In genomic region chr3:196988241-196989029, GRCh38 we compare ENCODE assay signal across 1 cellular context.
TF ChIP-seq lines count a peak whose summit lies in the region.

No MANE protein-coding gene starts in this region.

TF ChIP-seq in K562, 482 proteins besides CTCF, POLR2A, EP300 and RAD21 (continues in another document):
- TF ChIP-seq HSF4 (CRISPR knock-in tag; IDR thresholded peaks at IDR 0.05; ENCODE audit: borderline replicate concordance) (peak; percentile 13; the same call in 1 of the 2 replicates), RBBP5 (IDR thresholded peaks at IDR 0.05; ENCODE audit: borderline replicate concordance, insufficient read depth, low read length, poor library complexity, severe bottlenecking) (peak; percentile 63), RCOR1 (IDR thresholded peaks at IDR 0.05; ENCODE audit: borderline replicate concordance in 1 of 2, low read depth in 2 of 2, low read length in 2 of 2) (peak; percentile 46 to 95; a peak in 2 of 4 replicates), FOXO4 (CRISPR knock-in tag; IDR thresholded peaks at IDR 0.05) (no peak), OTX1 (CRISPR knock-in tag; IDR thresholded peaks at IDR 0.05) (no peak), ZNF785 (CRISPR knock-in tag; IDR thresholded peaks at IDR 0.05) (no peak), RERE (CRISPR knock-in tag; IDR thresholded peaks at IDR 0.05; ENCODE audit: borderline replicate concordance) (0 out of 2 replicates have a peak, but pooled peaks have one; percentile 9), ZNF436 (CRISPR knock-in tag; IDR thresholded peaks at IDR 0.05) (no peak), ERF (CRISPR knock-in tag; IDR thresholded peaks at IDR 0.05) (0 out of 2 replicates have a peak, but pooled peaks have one; percentile 76), KDM4B (IDR thresholded peaks at IDR 0.05; ENCODE audit: borderline replicate concordance in 2 of 2, low read depth in 1 of 2) (no peak), ZBTB33 (CRISPR knock-in tag; IDR thresholded peaks at IDR 0.05) (peak; percentile 67), ZZZ3 (IDR thresholded peaks at IDR 0.05) (no peak), CHD1 (IDR thresholded peaks at IDR 0.05; ENCODE audit: low read length) (no peak), KLF1 (tag; IDR thresholded peaks at IDR 0.05) (no peak), ZNF274 (IDR thresholded peaks at IDR 0.05; ENCODE audit: borderline replicate concordance, low read depth, low read length) (peak; percentile 81; the same call in 1 of the 2 replicates), ATF4 (CRISPR knock-in tag; IDR thresholded peaks at IDR 0.05) (no peak), CBFA2T3 (IDR thresholded peaks at IDR 0.05) (peak; percentile 100), KLF6 (CRISPR knock-in tag; IDR thresholded peaks at IDR 0.05; ENCODE audit: borderline replicate concordance) (no peak), ARID3A (IDR thresholded peaks at IDR 0.05; ENCODE audit: borderline replicate concordance, low read depth, low read length) (no peak), ARHGAP35 (IDR thresholded peaks at IDR 0.05; ENCODE audit: partially characterized antibody) (no peak), E2F6 (IDR thresholded peaks at IDR 0.05; ENCODE audit: borderline replicate concordance in 1 of 2, extremely low read depth in 1 of 2, insufficient read depth in 1 of 2, insufficient read length in 1 of 2, low read depth in 1 of 2, low read length in 1 of 2, poor library complexity in 1 of 2, severe bottlenecking in 1 of 2) (peak in 1 of 2 experiments; percentile 60), KDM5B (IDR thresholded peaks at IDR 0.05; ENCODE audit: insufficient replicate concordance, low read depth, low read length) (no peak), PHB (CRISPR knock-in tag; IDR thresholded peaks at IDR 0.05) (no peak), PHB2 (IDR thresholded peaks at IDR 0.05; ENCODE audit: low read depth) (peak; percentile 88), ARID1B (IDR thresholded peaks at IDR 0.05) (peak; percentile 98), CBX1 (IDR thresholded peaks at IDR 0.05; ENCODE audit: low read depth) (no peak), ZNF79 (CRISPR knock-in tag; IDR thresholded peaks at IDR 0.05; ENCODE audit: low read depth) (no peak), SMARCA4 (IDR thresholded peaks at IDR 0.05) (peak; percentile 93), NCOA1 (IDR thresholded peaks at IDR 0.05; ENCODE audit: low read depth) (peak; percentile 81; the same call in 1 of the 2 replicates), FOXA3 (CRISPR knock-in tag; conservative IDR thresholded peaks at IDR 0.05 in 1 of 2, IDR thresholded peaks at IDR 0.05 in 1 of 2) (peak in 1 of 2 experiments; percentile 28; a peak in 1 of 4 replicates), DMBX1 (CRISPR knock-in tag; IDR thresholded peaks at IDR 0.05; ENCODE audit: borderline replicate concordance) (peak; percentile 97), FOXM1 (IDR thresholded peaks at IDR 0.05; ENCODE audit: low read depth) (peak; percentile 91), FOXM1 (CRISPR knock-in tag; IDR thresholded peaks at IDR 0.05; ENCODE audit: low read depth) (no peak), HNRNPH1 (optimal IDR thresholded peaks at IDR 0.05; ENCODE audit: low read depth, low read length) (no peak), CUX1 (CRISPR knock-in tag; IDR thresholded peaks at IDR 0.05) (0 out of 2 replicates have a peak, but pooled peaks have one; percentile 59), NR2C2 (CRISPR knock-in tag; IDR thresholded peaks at IDR 0.05) (no peak), NR2C2 (tag; IDR thresholded peaks at IDR 0.05) (peak; percentile 35; the same call in 1 of the 2 replicates), GABPB2 (CRISPR knock-in tag; conservative IDR thresholded peaks at IDR 0.05) (no peak), RBM17 (IDR thresholded peaks at IDR 0.05; ENCODE audit: borderline replicate concordance, low read depth, low read length) (no peak), C11orf30 (IDR thresholded peaks at IDR 0.05; ENCODE audit: low read depth) (no peak; the same call in 1 of the 2 replicates), MNT (conservative IDR thresholded peaks at IDR 0.05) (peak in 1 of 2 experiments; percentile 74; a peak in 3 of 4 replicates)
